Comparison of ENCODE assay signal across 8 cellular contexts in the genomic region with DNA sequence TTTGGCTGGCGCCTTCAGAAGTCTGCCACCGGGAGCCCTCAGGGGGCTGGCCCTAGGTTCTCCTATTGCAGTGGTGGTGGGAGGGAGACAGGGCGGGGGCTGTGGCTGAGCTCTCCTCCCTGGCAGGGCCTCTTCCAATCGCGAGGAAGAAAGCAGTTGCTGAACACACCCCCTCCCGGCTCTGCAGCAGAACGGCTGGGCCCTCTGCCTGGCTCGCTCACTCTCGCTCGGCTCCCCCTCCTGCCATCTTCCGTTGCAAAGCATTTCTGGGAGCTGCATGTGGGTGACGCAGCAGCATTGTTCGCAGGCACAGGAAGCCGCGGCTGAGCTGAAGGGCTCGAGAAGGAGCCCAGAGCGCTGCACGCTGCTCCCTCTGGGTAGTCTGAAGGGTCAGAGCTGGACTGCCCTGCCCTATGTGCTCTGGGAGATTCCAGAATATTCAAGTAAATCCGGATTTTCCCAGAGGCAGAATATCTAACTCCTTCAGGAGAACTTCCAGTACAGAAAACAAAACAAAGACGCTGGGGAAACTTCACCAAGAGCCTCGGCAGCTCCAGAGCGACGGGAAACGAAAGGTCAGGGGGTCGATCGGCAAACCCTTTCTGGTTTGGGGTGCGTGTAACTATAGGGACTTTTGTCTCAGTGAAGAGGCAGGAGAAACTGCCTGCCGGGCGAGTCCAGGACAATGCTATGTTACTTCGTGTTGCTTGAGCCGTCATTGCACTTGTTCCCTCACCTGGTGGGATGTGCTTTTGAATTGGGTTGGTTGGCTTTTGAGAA. TPM values are rescaled to one million over a fixed set of nuclear protein-coding genes. Genes with fewer than 3 reads are reported as not detected.
DNase-seq lines count a peak whose midpoint lies in the region; ATAC-seq, FAIRE-seq and TF ChIP-seq lines count a peak whose summit lies in the region.

No MANE protein-coding gene starts in this region.

- DNase-seq in GM12865 (ENCODE audit: low read depth), result peak; percentile 99
- peak; percentile 97 to 99 (median 99) for DNase-seq in NCI-H1417 (lab: John Stamatoyannopoulos, UW)
- DNase-seq in activated naive CD8-positive, alpha-beta T cell treated with anti-CD3 and anti-CD28 coated beads, Interleukin-2, amount 50 U/mL, for 24 hours, result peak; percentile 93
- peak; percentile 97 for DNase-seq in Right ventricle myocardium superior
- DNase-seq in pancreas, result peak; percentile 90 to 99 (median 98)
- peak; percentile 98 to 99 for DNase-seq in tibial artery

- H3K79me2 ChIP-seq in SU-DHL-6 (ENCODE audit: insufficient read depth, low read length), result peaks cover 44% of the 10 kb centered on the region

- intact Hi-C loops in Right ventricle myocardium superior (cut with DNase I), result no loop called here
- intact Hi-C loops in pancreas (cut with DNase I), result no loop called here
- intact Hi-C loops in tibial artery (cut with DNase I; ENCODE audit: low total_unique reads), result no loop called here

- no peaks in the 10 kb centered on the region for H3K9me2 ChIP-seq in SU-DHL-6 (replicated peaks; ENCODE audit: insufficient read depth, low read length)

- 0 to 1% methylated on average over 30 to 31 of the region's 31 CpGs for WGBS in pancreas, 2 donors

- FAIRE-seq in pancreas (lab: Jason Lieb, UNC), result peak; percentile 76

- H2AFZ ChIP-seq in SU-DHL-6 (ENCODE audit: low read depth, low read length, severe bottlenecking), result no peak overlapping the region

- peak overlapping the region; percentile 99 for H3K27ac Mint-ChIP-seq in activated naive CD8-positive, alpha-beta T cell treated with anti-CD3 and anti-CD28 coated beads, Interleukin-2, amount 50 U/mL, for 24 hours

- peak overlapping the region; percentile 71 for H3K27ac ChIP-seq in SU-DHL-6 (ENCODE audit: low read depth, low read length)
- peak overlapping the region; percentile 66 to 89 (median 84) for H3K27ac ChIP-seq in pancreas
- H3K27ac ChIP-seq in tibial artery, result peak overlapping the region; percentile 77 to 90

- no peaks in the 10 kb centered on the region for H3K9me3 Mint-ChIP-seq in activated naive CD8-positive, alpha-beta T cell treated with anti-CD3 and anti-CD28 coated beads, Interleukin-2, amount 50 U/mL, for 24 hours

- peaks cover 23% of the 10 kb centered on the region for H3F3A ChIP-seq in SU-DHL-6 (ENCODE audit: insufficient read depth)

- H4K20me1 ChIP-seq in SU-DHL-6 (ENCODE audit: low read depth, low read length), result no peaks in the 10 kb centered on the region

- no peaks in the 10 kb centered on the region for H3K27me3 ChIP-seq in SU-DHL-6 (ENCODE audit: low read length)
- H3K27me3 ChIP-seq in pancreas, result no peaks in the 10 kb centered on the region
- no peaks in the 10 kb centered on the region for H3K27me3 ChIP-seq in tibial artery

- H3K36me3 Mint-ChIP-seq in activated naive CD8-positive, alpha-beta T cell treated with anti-CD3 and anti-CD28 coated beads, Interleukin-2, amount 50 U/mL, for 24 hours (ENCODE audit: low read depth), result peaks cover 39% of the 10 kb centered on the region

- H3K36me3 ChIP-seq in SU-DHL-6 (ENCODE audit: low read length) (peaks cover 7% of the 10 kb centered on the region), pancreas (peaks cover 0 to 26% (median 1%) of the 10 kb centered on the region in 3 donors), tibial artery (peaks cover 14 to 28% (median 20%) of the 10 kb centered on the region in 3 donors)

- ATAC-seq in HG02759 (IDR thresholded peaks at IDR 0.05; ENCODE audit: unreplicated experiment) (peak; percentile 91), Right ventricle myocardium superior (ENCODE audit: poor library complexity) (peak; percentile 97), pancreas (peak; percentile 94 to 98 (median 96))
- peak; percentile 95 for ATAC-seq in activated naive CD8-positive, alpha-beta T cell treated with anti-CD3 and anti-CD28 coated beads, Interleukin-2, amount 50 U/mL, for 24 hours

- H3K4me1 ChIP-seq in pancreas (peaks cover 19 to 29% (median 23%) of the 10 kb centered on the region in 3 donors), tibial artery (peaks cover 0 to 45% (median 33%) of the 10 kb centered on the region in 4 donors)

- H3K4me2 ChIP-seq in SU-DHL-6 (ENCODE audit: low read depth, low read length, poor library complexity, severe bottlenecking), result peak overlapping the region; percentile 77

- no peak for TF ChIP-seq CTCF in GM12865 (IDR thresholded peaks at IDR 0.05; ENCODE audit: insufficient read depth, low read depth, low read length, missing control alignments)
- TF ChIP-seq CTCF in SU-DHL-6 (IDR thresholded peaks at IDR 0.05; ENCODE audit: insufficient read depth, low read length, poor library complexity, severe bottlenecking), result no peak
- no peak for TF ChIP-seq CTCF in pancreas (IDR thresholded peaks at IDR 0.05)
- TF ChIP-seq CTCF in tibial artery (IDR thresholded peaks at IDR 0.05), result no peak

- H3K9ac ChIP-seq in SU-DHL-6 (ENCODE audit: low read length), result peak overlapping the region; percentile 78

- no peaks in the 10 kb centered on the region for H3K9me3 ChIP-seq in SU-DHL-6 (ENCODE audit: insufficient read depth, low read length)
- H3K9me3 ChIP-seq in pancreas, result no peaks in the 10 kb centered on the region
- no peaks in the 10 kb centered on the region for H3K9me3 ChIP-seq in tibial artery

- no peaks in the 10 kb centered on the region for H3K27me3 Mint-ChIP-seq in activated naive CD8-positive, alpha-beta T cell treated with anti-CD3 and anti-CD28 coated beads, Interleukin-2, amount 50 U/mL, for 24 hours

- peak overlapping the region; percentile 83 for H3K4me3 ChIP-seq in GM12865 (ENCODE audit: low read depth, low read length)
- peak overlapping the region; percentile 70 for H3K4me3 ChIP-seq in SU-DHL-6 (ENCODE audit: insufficient read depth, low read length, poor library complexity, severe bottlenecking)
- H3K4me3 ChIP-seq in pancreas, result peak overlapping the region; percentile 38 to 57 (median 45)
- peak overlapping the region; percentile 61 to 64 for H3K4me3 ChIP-seq in tibial artery

- peak overlapping the region; percentile 96 for H3K4me3 Mint-ChIP-seq in activated naive CD8-positive, alpha-beta T cell treated with anti-CD3 and anti-CD28 coated beads, Interleukin-2, amount 50 U/mL, for 24 hours

- H3K4me1 Mint-ChIP-seq in activated naive CD8-positive, alpha-beta T cell treated with anti-CD3 and anti-CD28 coated beads, Interleukin-2, amount 50 U/mL, for 24 hours, result peaks cover 43% of the 10 kb centered on the region

RNA-seq across cellular contexts. Expression of a gene that starts 26.3 kb away (rescaled TPM):
- total RNA-seq in Right ventricle myocardium superior (53.4 TPM), pancreas (10 to 100 TPM; 19.1 to 31.9 (median 21.5) TPM)
- polyA plus RNA-seq in pancreas, result 10 to 100 TPM; 52.8 to 60.6 TPM

RNA-seq across cellular contexts. Expression of a gene that starts 49.1 kb away (rescaled TPM):
- total RNA-seq in Right ventricle myocardium superior (11.6 TPM), pancreas (10 to 100 TPM in 5 of 6 donors, 1 to 10 TPM in 1; 9.8 to 31.3 (median 12.3) TPM)
- polyA plus RNA-seq in pancreas, result 10 to 100 TPM; 60.0 to 60.7 TPM

Comparison
In these comparisons a context has a peak if more than half of its experiments do, and no peak if none do; other contexts are left out.
1. Peak in every context shown above with its lines: DNase-seq, ATAC-seq, H3K4me3 ChIP-seq and H3K27ac ChIP-seq.